Comparison of ENCODE assay signal across 25 cellular contexts in the genomic region with DNA sequence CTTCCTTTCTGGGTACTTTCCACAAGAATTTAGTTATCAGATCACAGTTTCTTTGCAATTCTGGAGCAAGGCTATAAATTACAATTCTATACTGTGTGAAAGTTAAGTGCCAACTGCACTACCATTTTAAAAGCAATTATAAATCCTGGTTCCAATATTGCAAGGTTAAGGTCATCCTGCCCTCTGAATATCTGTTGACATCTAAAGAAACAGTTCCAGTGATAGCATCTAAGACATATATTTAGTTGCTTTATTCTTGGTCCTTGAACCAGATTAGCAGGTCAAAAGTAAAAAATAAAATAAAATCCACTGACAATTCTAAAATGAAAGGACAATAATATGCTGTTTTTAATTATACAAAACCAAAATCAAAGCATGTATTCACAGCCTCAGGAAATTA.
DNase-seq lines count a peak whose midpoint lies in the region; FAIRE-seq and TF ChIP-seq lines count a peak whose summit lies in the region.
"Had no signal": no experiment of that assay in that cellular context is flagged by ENCODE, and none has a peak within 500 bp of the region (broad histone marks: within the 10 kb centered on the region; RNA-seq: fewer than 3 reads in every experiment).

No MANE protein-coding gene starts in this region.

- CTCF ChIA-PET in GM10248 (lab: Yijun Ruan, JAX) = interaction anchor here (1.4 kb wide), 1 partner anchor 10 kb away, joined by 3 read pairs; no protein-coding TSS in a partner anchor

- DNase-seq in D721Med (ENCODE audit: insufficient read length, low spot score) (no peak), GM10248 (ENCODE audit: extremely low spot score) (no peak)
- no peak for DNase-seq in activated CD4-positive, alpha-beta T cell treated with anti-CD3 and anti-CD28 coated beads, Interleukin-2, amount 50 U/mL, for 1 hour
- DNase-seq: 8988T; ACHN; AML-193; BE2C; C1 segment of cervical spinal cord; Caco-2; Calu3; CD4-positive, alpha-beta memory T cell; CD4-positive, alpha-beta T cell; CD4-positive, CD25-positive, alpha-beta regulatory T cell; CD8-positive, alpha-beta memory T cell; CD8-positive, alpha-beta T cell; COR-L47; DMS 273 treated with DMSO at 0.1 percent for 48 hours; DMS153; DMS53; DMS79; DMS79 treated with DMSO at 0.1 percent for 48 hours; DND-41; EL had no signal

- TF ChIP-seq CTCF in D721Med (IDR thresholded peaks at IDR 0.05; ENCODE audit: insufficient read depth, missing control alignments) (no peak), GM10248 (IDR thresholded peaks at IDR 0.05; ENCODE audit: control extremely low read depth, extremely low read depth, low read depth, missing control alignments) (no peak)

- POLR2A ChIA-PET in GM10248 (lab: Yijun Ruan, JAX) = no interaction called here

- FAIRE-seq in D721Med (lab: Jason Lieb, UNC) (peak; percentile 60), endometrium (lab: Jason Lieb, UNC) (peak; percentile 96)
- FAIRE-seq: A549 had no signal
